Comparison of ENCODE assay signal across 1 cellular context in the genomic region with DNA sequence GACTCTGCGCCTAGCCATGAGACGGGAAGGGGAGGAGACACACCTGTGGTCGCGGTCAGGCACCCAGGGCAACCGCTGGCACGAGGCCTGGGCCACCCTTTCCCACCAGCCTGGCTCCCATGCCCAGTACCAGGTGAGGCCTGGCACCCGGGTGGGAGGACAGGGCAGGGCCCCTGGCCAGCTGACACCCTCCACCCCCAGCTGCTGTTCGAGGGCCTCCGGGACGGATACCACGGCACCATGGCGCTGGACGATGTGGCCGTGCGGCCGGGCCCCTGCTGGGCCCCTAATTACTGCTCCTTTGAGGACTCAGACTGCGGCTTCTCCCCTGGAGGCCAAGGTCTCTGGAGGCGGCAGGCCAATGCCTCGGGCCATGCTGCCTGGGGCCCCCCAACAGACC.
TF ChIP-seq lines count a peak whose summit lies in the region.

No MANE protein-coding gene starts in this region.

TF ChIP-seq in K562, 482 proteins besides CTCF, POLR2A, EP300 and RAD21:
- TF ChIP-seq SIN3B (IDR thresholded peaks at IDR 0.05; ENCODE audit: low read depth) (no peak), RBM22 (IDR thresholded peaks at IDR 0.05; ENCODE audit: low read depth, low read length, poor library complexity, severe bottlenecking) (peak; percentile 48), POLR2G (IDR thresholded peaks at IDR 0.05; ENCODE audit: low read depth, low read length) (peak; percentile 64; the same call in 1 of the 2 replicates), RBFOX2 (IDR thresholded peaks at IDR 0.05; ENCODE audit: low read depth, low read length) (peak; percentile 41), JUNB (CRISPR knock-in tag; conservative IDR thresholded peaks at IDR 0.05) (no peak), ZNF449 (CRISPR knock-in tag; IDR thresholded peaks at IDR 0.05) (no peak)
- TF ChIP-seq, protein P1, sequence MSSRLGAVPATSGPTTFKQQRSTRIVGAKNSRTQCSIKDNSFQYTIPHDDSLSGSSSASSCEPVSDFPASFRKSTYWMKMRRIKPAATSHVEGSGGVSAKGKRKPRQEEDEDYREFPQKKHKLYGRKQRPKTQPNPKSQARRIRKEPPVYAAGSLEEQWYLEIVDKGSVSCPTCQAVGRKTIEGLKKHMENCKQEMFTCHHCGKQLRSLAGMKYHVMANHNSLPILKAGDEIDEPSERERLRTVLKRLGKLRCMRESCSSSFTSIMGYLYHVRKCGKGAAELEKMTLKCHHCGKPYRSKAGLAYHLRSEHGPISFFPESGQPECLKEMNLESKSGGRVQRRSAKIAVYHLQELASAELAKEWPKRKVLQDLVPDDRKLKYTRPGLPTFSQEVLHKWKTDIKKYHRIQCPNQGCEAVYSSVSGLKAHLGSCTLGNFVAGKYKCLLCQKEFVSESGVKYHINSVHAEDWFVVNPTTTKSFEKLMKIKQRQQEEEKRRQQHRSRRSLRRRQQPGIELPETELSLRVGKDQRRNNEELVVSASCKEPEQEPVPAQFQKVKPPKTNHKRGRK (tag; IDR thresholded peaks at IDR 0.05) = no peak
